ENCODE assay signal across 16 cellular contexts in genomic region chr11:123371506-123372297, GRCh38.
"Had no signal": no experiment of that assay in that cellular context is flagged by ENCODE, and none has a peak within 500 bp of the region (broad histone marks: within the 10 kb centered on the region; RNA-seq: fewer than 3 reads in every experiment).

No MANE protein-coding gene starts in this region.

- H3K36me3 ChIP-seq: breast epithelium, esophagus squamous epithelium, transverse colon had no signal

- ATAC-seq: naive thymus-derived CD4-positive, alpha-beta T cell; right cardiac atrium; stimulated activated effector memory CD8-positive, alpha-beta T cell treated with anti-CD3 and anti-CD28 coated beads, Interleukin-12 subunit alpha, Interleukin-12 subunit beta, amount 100 ng/mL, for 72 hours had no signal

- H3K4me2 ChIP-seq: smooth muscle cell had no signal

- H3K27ac ChIP-seq: breast epithelium, esophagus squamous epithelium, transverse colon had no signal

- H3K27me3 ChIP-seq: breast epithelium, esophagus squamous epithelium had no signal

- H3K4me3 ChIP-seq: breast epithelium, esophagus squamous epithelium, smooth muscle cell, transverse colon had no signal

- H3K4me1 ChIP-seq: breast epithelium, esophagus squamous epithelium, transverse colon had no signal

- DNase-seq: activated B cell treated with CpG ODN at 0.5 μM for 24 hours; activated CD4-positive, alpha-beta T cell treated with anti-CD3 and anti-CD28 coated beads, Interleukin-2, amount 10 ng/mL, durations not matched to agents 24 days and 14 days; activated naive CD4-positive, alpha-beta T cell; aorta; esophagus squamous epithelium; foreskin fibroblast; glutamatergic neuron; mammary epithelial cell; naive thymus-derived CD4-positive, alpha-beta T cell; posterior cingulate gyrus; right cardiac atrium; substantia nigra; transverse colon had no signal

- H3K9me3 ChIP-seq: breast epithelium, esophagus squamous epithelium, transverse colon had no signal
